18 cellular contexts compared by ENCODE assay signal in genomic region chr16:85711982-85712587, GRCh38. TPM values are rescaled to one million over a fixed set of nuclear protein-coding genes. Genes with fewer than 3 reads are reported as not detected.
"Had no signal": no experiment of that assay in that cellular context is flagged by ENCODE, and none has a peak within 500 bp of the region (broad histone marks: within the 10 kb centered on the region; RNA-seq: fewer than 3 reads in every experiment).

No MANE protein-coding gene starts in this region.

- H3K27ac ChIP-seq: esophagus muscularis mucosa, hepatocyte, left ventricle myocardium inferior, prostate gland, right atrium auricular region, upper lobe of right lung had no signal

- H3K9me3 ChIP-seq: prostate gland, upper lobe of right lung had no signal

- H2AFZ ChIP-seq: hepatocyte had no signal

- DNase-seq: activated T-cell treated with anti-CD3 and anti-CD28 coated beads, Interleukin-2, amount 50 U/mL, for 1 hour; aorta; central memory CD4-positive, alpha-beta T cell; effector memory CD4-positive, alpha-beta T cell; glutamatergic neuron; left ventricle myocardium inferior; natural killer cell; stimulated activated CD4-positive, alpha-beta T cell treated with anti-CD3 and anti-CD28 coated beads, Interleukin-4, amount 100 ng/mL, for 24 hours; stimulated activated naive CD8-positive, alpha-beta T cell treated with anti-CD3 and anti-CD28 coated beads, Interleukin-15, Interleukin-2, amounts not matched to agents 100 U/mL and 50 U/mL, for 24 hours; T-helper 9 cell; upper lobe of right lung had no signal

- FAIRE-seq: frontal cortex had no signal

- H3K36me3 ChIP-seq: esophagus muscularis mucosa, left ventricle myocardium inferior, prostate gland, right atrium auricular region, upper lobe of right lung had no signal

- H3K4me3 ChIP-seq: esophagus muscularis mucosa, hepatocyte, left ventricle myocardium inferior, prostate gland, right atrium auricular region, upper lobe of right lung had no signal

- H3K79me2 ChIP-seq: hepatocyte had no signal

- H3K4me2 ChIP-seq: hepatocyte had no signal

- ATAC-seq: activated naive CD4-positive, alpha-beta T cell treated with anti-CD3 and anti-CD28 coated beads, Interleukin-2, amount 50 U/mL, for 72 hours; natural killer cell; stimulated activated naive CD8-positive, alpha-beta T cell treated with anti-CD3 and anti-CD28 coated beads, Interleukin-15, Interleukin-2, amounts not matched to agents 100 U/mL and 50 U/mL, for 24 hours; upper lobe of right lung; WTC11 had no signal

- H3K27me3 ChIP-seq: right atrium auricular region, upper lobe of right lung had no signal

- H3K4me1 ChIP-seq: right atrium auricular region had no signal

RNA-seq across cellular contexts. Expression of gene C16orf74, which starts 38.8 kb away (rescaled TPM):
- polyA plus RNA-seq: aorta had no signal
